19 cellular contexts compared by ENCODE assay signal in the genomic region with DNA sequence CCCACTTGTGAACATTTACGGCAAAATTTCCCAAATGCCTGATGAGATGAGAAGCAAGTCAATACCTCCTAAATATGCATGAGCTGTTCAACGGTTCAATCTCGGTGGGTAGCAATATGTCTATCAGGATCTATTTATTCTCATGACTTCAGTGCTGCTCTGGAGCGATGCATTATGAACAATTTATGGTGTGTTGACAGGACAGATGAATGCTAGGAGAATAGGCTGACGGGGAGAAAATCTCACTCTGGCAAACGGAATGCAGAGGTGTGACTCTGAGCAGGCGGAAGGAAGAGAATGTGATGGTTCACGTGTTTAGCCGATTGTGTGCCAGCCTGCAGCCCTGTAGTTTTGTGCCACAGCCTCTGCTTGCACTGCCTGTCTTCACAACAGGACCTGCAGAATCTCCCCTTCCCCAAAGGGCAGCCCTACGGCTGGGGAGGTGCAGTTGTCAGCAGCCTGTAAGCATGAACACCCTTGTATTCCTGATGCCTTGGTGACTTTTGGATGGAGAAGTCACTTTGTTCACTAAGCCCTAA.
DNase-seq lines count a peak whose midpoint lies in the region; TF ChIP-seq lines count a peak whose summit lies in the region.
"Had no signal": no experiment of that assay in that cellular context is flagged by ENCODE, and none has a peak within 500 bp of the region (broad histone marks: within the 10 kb centered on the region; RNA-seq: fewer than 3 reads in every experiment).

No MANE protein-coding gene starts in this region.

- H3K23ac ChIP-seq in trophoblast cell (ENCODE audit: low read length), result no peak overlapping the region

- H2AFZ ChIP-seq in neural cell (ENCODE audit: low read depth, low read length) (no peak overlapping the region), trophoblast cell (ENCODE audit: insufficient read depth, low read length, poor library complexity) (no peak overlapping the region)

- H3K14ac ChIP-seq in trophoblast cell (ENCODE audit: low read length), result no peak overlapping the region

- H2BK12ac ChIP-seq in trophoblast cell (ENCODE audit: low read length), result no peak overlapping the region

- H2BK5ac ChIP-seq in trophoblast cell (ENCODE audit: low read depth, low read length, poor library complexity), result no peak overlapping the region

- no peak overlapping the region for H4K91ac ChIP-seq in trophoblast cell (ENCODE audit: low read depth, low read length)

- no peaks in the 10 kb centered on the region for H3K79me2 ChIP-seq in neural cell (replicated peaks; ENCODE audit: insufficient read depth, low read length)
- no peaks in the 10 kb centered on the region for H3K79me2 ChIP-seq in trophoblast cell (ENCODE audit: control insufficient read depth, insufficient read depth, low read length, poor library complexity)

- H3K9me3 ChIP-seq in neural cell (ENCODE audit: low read length), result no peaks in the 10 kb centered on the region
- peaks cover 1% of the 10 kb centered on the region for H3K9me3 ChIP-seq in trophoblast cell (ENCODE audit: insufficient read depth, low read depth, low read length)
- H3K9me3 ChIP-seq: BE2C, BLaER1, Caco-2 had no signal

- H4K8ac ChIP-seq in trophoblast cell (ENCODE audit: low read depth, low read length), result no peak overlapping the region

- WGBS in trophoblast cell (ENCODE audit: extremely low coverage, insufficient coverage, insufficient read length), result no CpG with 5 or more reads among the region's 10 CpGs

- TF ChIP-seq RAD21 in neural cell (conservative IDR thresholded peaks at IDR 0.05), result peak; percentile 45

- no peak overlapping the region for H2AK5ac ChIP-seq in trophoblast cell (ENCODE audit: low read length)

- peaks cover 3 to 4% (median 3%) of the 10 kb centered on the region in 3 donors for H3K27me3 Mint-ChIP-seq in immature natural killer cell (ENCODE audit: low read depth in 3 of 3)
- no peaks in the 10 kb centered on the region for H3K27me3 Mint-ChIP-seq in activated T-helper 1 cell treated with anti-CD3 and anti-CD28 coated beads, Interleukin-12 subunit alpha, Interleukin-12 subunit beta, Interleukin-2, Interleukin-4 antibody, amounts not matched to agents 30 ng/mL and 10 ng/mL and 1 ng/mL, durations not matched to agents 14 hours and 24 hours and 36 hours (ENCODE audit: insufficient read depth)
- H3K27me3 Mint-ChIP-seq: CD4-positive, alpha-beta T cell had no signal

- no peak overlapping the region for H3K18ac ChIP-seq in trophoblast cell (ENCODE audit: low read length)

- H3K9me3 Mint-ChIP-seq in immature natural killer cell, result peaks cover 0 to 4% (median 0%) of the 10 kb centered on the region in 6 donors
- H3K9me3 Mint-ChIP-seq in activated T-helper 1 cell treated with anti-CD3 and anti-CD28 coated beads, Interleukin-12 subunit alpha, Interleukin-12 subunit beta, Interleukin-2, Interleukin-4 antibody, amounts not matched to agents 30 ng/mL and 10 ng/mL and 1 ng/mL, durations not matched to agents 14 hours and 24 hours and 36 hours, result no peaks in the 10 kb centered on the region

- no peaks in the 10 kb centered on the region for H3K79me1 ChIP-seq in trophoblast cell (ENCODE audit: low read length)

- H3K27me3 ChIP-seq in neural cell (ENCODE audit: insufficient read depth, low read depth, low read length) (no peaks in the 10 kb centered on the region), trophoblast cell (ENCODE audit: insufficient read depth, low read length) (no peaks in the 10 kb centered on the region)
- H3K27me3 ChIP-seq: BE2C, BLaER1 had no signal

- H3K27ac Mint-ChIP-seq in immature natural killer cell, result no peak overlapping the region
- no peak overlapping the region for H3K27ac Mint-ChIP-seq in activated T-helper 1 cell treated with anti-CD3 and anti-CD28 coated beads, Interleukin-12 subunit alpha, Interleukin-12 subunit beta, Interleukin-2, Interleukin-4 antibody, amounts not matched to agents 30 ng/mL and 10 ng/mL and 1 ng/mL, durations not matched to agents 14 hours and 24 hours and 36 hours
- H3K27ac Mint-ChIP-seq: CD14-positive monocyte; CD4-positive, alpha-beta T cell; CD8-positive, alpha-beta T cell had no signal

- no peaks in the 10 kb centered on the region for H3K4me1 ChIP-seq in trophoblast cell (ENCODE audit: control insufficient read depth in 1 of 2, insufficient read depth in 2 of 2, low read length in 2 of 2)
- H3K4me1 ChIP-seq: BE2C, BLaER1, Caco-2 had no signal

- intact Hi-C loops in activated T-helper 1 cell treated with anti-CD3 and anti-CD28 coated beads, Interleukin-12 subunit alpha, Interleukin-12 subunit beta, Interleukin-2, Interleukin-4 antibody, amounts not matched to agents 30 ng/mL and 10 ng/mL and 1 ng/mL, durations not matched to agents 14 hours and 24 hours and 36 hours (cut with micrococcal nuclease), result no loop called here

- H3K4me2 ChIP-seq in neural cell (ENCODE audit: low read length) (no peak overlapping the region), trophoblast cell (ENCODE audit: low read length) (no peak overlapping the region)
- H3K4me2 ChIP-seq: BLaER1 had no signal

- no peak overlapping the region for H3K4ac ChIP-seq in trophoblast cell (ENCODE audit: low read depth, low read length)

- H3K27ac ChIP-seq in neural cell (ENCODE audit: low read length), result peak overlapping the region; percentile 26
- no peak overlapping the region for H3K27ac ChIP-seq in trophoblast cell (ENCODE audit: low read depth, low read length)
- H3K27ac ChIP-seq: BLaER1 had no signal

- no peaks in the 10 kb centered on the region for H4K20me1 ChIP-seq in neural cell (ENCODE audit: insufficient read depth)
- H4K20me1 ChIP-seq: BLaER1 had no signal

- H3K36me3 ChIP-seq in neural cell (ENCODE audit: insufficient read depth, low read length) (no peaks in the 10 kb centered on the region), trophoblast cell (ENCODE audit: control insufficient read depth in 1 of 2, insufficient read depth in 2 of 2, low read length in 2 of 2) (no peaks in the 10 kb centered on the region)
- H3K36me3 ChIP-seq: BE2C, BLaER1 had no signal

- DNase-seq in SHP77 (lab: John Stamatoyannopoulos, UW) (peak; percentile 24 to 26), trophoblast cell (no peak), immature natural killer cell (no peak), T-helper 2 cell (no peak)
- no peak for DNase-seq in activated CD4-positive, alpha-beta T cell treated with anti-CD3 and anti-CD28 coated beads for 48 hours
- no peak for DNase-seq in activated T-helper 1 cell treated with anti-CD3 and anti-CD28 coated beads, Interleukin-12 subunit alpha, Interleukin-12 subunit beta, Interleukin-2, Interleukin-4 antibody, amounts not matched to agents 30 ng/mL and 10 ng/mL and 1 ng/mL, durations not matched to agents 14 hours and 24 hours and 36 hours (ENCODE audit: low spot score)
- DNase-seq: 8988T; ACHN; BE2C; C1 segment of cervical spinal cord; Caco-2; Calu3; CD4-positive, alpha-beta T cell; CD8-positive, alpha-beta T cell; DMS79 treated with DMSO at 0.1 percent for 48 hours; GF-D8 had no signal

- no peaks in the 10 kb centered on the region for H3F3A ChIP-seq in neural cell (ENCODE audit: insufficient read depth, low read length, poor library complexity, severe bottlenecking)

- TF ChIP-seq CTCF in neural cell (IDR thresholded peaks at IDR 0.05; ENCODE audit: poor library complexity, severe bottlenecking), result no peak

- H4K12ac ChIP-seq in trophoblast cell (ENCODE audit: low read depth, low read length), result no peak overlapping the region

- no peaks in the 10 kb centered on the region for H3K36me3 Mint-ChIP-seq in immature natural killer cell
- no peaks in the 10 kb centered on the region for H3K36me3 Mint-ChIP-seq in activated T-helper 1 cell treated with anti-CD3 and anti-CD28 coated beads, Interleukin-12 subunit alpha, Interleukin-12 subunit beta, Interleukin-2, Interleukin-4 antibody, amounts not matched to agents 30 ng/mL and 10 ng/mL and 1 ng/mL, durations not matched to agents 14 hours and 24 hours and 36 hours (ENCODE audit: low read depth)
- H3K36me3 Mint-ChIP-seq: CD14-positive monocyte; CD8-positive, alpha-beta T cell had no signal

- H3K4me1 Mint-ChIP-seq in immature natural killer cell, result no peaks in the 10 kb centered on the region
- H3K4me1 Mint-ChIP-seq in activated T-helper 1 cell treated with anti-CD3 and anti-CD28 coated beads, Interleukin-12 subunit alpha, Interleukin-12 subunit beta, Interleukin-2, Interleukin-4 antibody, amounts not matched to agents 30 ng/mL and 10 ng/mL and 1 ng/mL, durations not matched to agents 14 hours and 24 hours and 36 hours (ENCODE audit: low read depth), result no peaks in the 10 kb centered on the region
- H3K4me1 Mint-ChIP-seq: CD14-positive monocyte had no signal

- H3K4me3 Mint-ChIP-seq in immature natural killer cell, result no peak overlapping the region
- H3K4me3 Mint-ChIP-seq in activated T-helper 1 cell treated with anti-CD3 and anti-CD28 coated beads, Interleukin-12 subunit alpha, Interleukin-12 subunit beta, Interleukin-2, Interleukin-4 antibody, amounts not matched to agents 30 ng/mL and 10 ng/mL and 1 ng/mL, durations not matched to agents 14 hours and 24 hours and 36 hours, result no peak overlapping the region
- H3K4me3 Mint-ChIP-seq: CD14-positive monocyte; CD4-positive, alpha-beta T cell; CD8-positive, alpha-beta T cell had no signal

- H3K9ac ChIP-seq in neural cell (ENCODE audit: low read length) (peak overlapping the region; percentile 28), trophoblast cell (ENCODE audit: low read length) (peak overlapping the region; percentile 8)
- H3K9ac ChIP-seq: BLaER1 had no signal

- no peak overlapping the region for H2BK120ac ChIP-seq in trophoblast cell (ENCODE audit: insufficient read depth, low read length, poor library complexity)

- H3K4me3 ChIP-seq in neural cell (ENCODE audit: low read length) (peak overlapping the region; percentile 31), trophoblast cell (ENCODE audit: low read depth, low read length) (peak overlapping the region; percentile 28)
- H3K4me3 ChIP-seq: BLaER1 had no signal

- peak; percentile 91 for TF ChIP-seq EP300 in neural cell (conservative IDR thresholded peaks at IDR 0.05; ENCODE audit: poor library complexity, severe bottlenecking)

- H3K9me2 ChIP-seq in neural cell (ENCODE audit: insufficient read depth, low read length), result no peaks in the 10 kb centered on the region

Comparison
In these comparisons a context has a peak if more than half of its experiments do, and no peak if none do; other contexts are left out.
1. DNase-seq: peak in SHP77 (2 of 2); none in trophoblast cell (0 of 2), activated CD4-positive, alpha-beta T cell treated with anti-CD3 and anti-CD28 coated beads for 48 hours (single experiment), immature natural killer cell (0 of 3), activated T-helper 1 cell treated with anti-CD3 and anti-CD28 coated beads, Interleukin-12 subunit alpha, Interleukin-12 subunit beta, Interleukin-2, Interleukin-4 antibody, amounts not matched to agents 30 ng/mL and 10 ng/mL and 1 ng/mL, durations not matched to agents 14 hours and 24 hours and 36 hours (single experiment) and T-helper 2 cell (0 of 5).